25 cellular contexts compared by ENCODE assay signal in genomic region chrX:55253528-55253927, GRCh38. TPM values are rescaled to one million over a fixed set of nuclear protein-coding genes. Genes with fewer than 3 reads are reported as not detected.
A peak's percentile ranks its signal among the peaks of the same experiment; 100 is the strongest.
DNase-seq lines count a peak whose midpoint lies in the region; ATAC-seq, FAIRE-seq and TF ChIP-seq lines count a peak whose summit lies in the region.
"Had no signal": no experiment of that assay in that cellular context is flagged by ENCODE, and none has a peak within 500 bp of the region (broad histone marks: within the 10 kb centered on the region; RNA-seq: fewer than 3 reads in every experiment).

No MANE protein-coding gene starts in this region.

- FAIRE-seq in HepG2 (lab: Jason Lieb, UNC), result no peak
- no peak for FAIRE-seq in bronchial epithelial cell (lab: Jason Lieb, UNC)
- FAIRE-seq in frontal cortex (lab: Jason Lieb, UNC), result peak; percentile 10
- no peak for FAIRE-seq in GM12892 (lab: Jason Lieb, UNC)
- FAIRE-seq: A204.1, H1 had no signal

- H3K27ac ChIP-seq in HepG2 (ENCODE audit: extremely low read length, insufficient read depth, low read length), result no peak overlapping the region
- H3K27ac ChIP-seq in right lobe of liver, result no peak overlapping the region
- H3K27ac ChIP-seq in colonic mucosa, result no peak overlapping the region
- H3K27ac ChIP-seq: 22Rv1; BLaER1 treated with 17β-estradiol and CSF1 and Interleukin-3, amounts not matched to agents 10 nM and 100 nM; GM23248 had no signal

- no TSS peak for BruUV-seq in HepG2 (replicated peaks; lab: Mats Ljungman, UMichigan)

- in situ Hi-C loops in HepG2 (cut with HindIII; ENCODE audit: extremely low pct_ligation_motif_present, low pct_unique_long_range_greater_than_20kb), result no loop called here

- no peaks in the 10 kb centered on the region for H3K4me1 ChIP-seq in HepG2 (ENCODE audit: insufficient read depth, low read length)
- no peaks in the 10 kb centered on the region for H3K4me1 ChIP-seq in right lobe of liver
- no peaks in the 10 kb centered on the region for H3K4me1 ChIP-seq in colonic mucosa
- H3K4me1 ChIP-seq: BE2C; BLaER1 treated with 17β-estradiol and CSF1 and Interleukin-3, amounts not matched to agents 10 nM and 100 nM had no signal

- CTCF ChIA-PET in HepG2 (lab: Yijun Ruan, JAX; ENCODE audit: low intra/inter-chr PET ratio, low total read pairs), result no interaction called here

- TF ChIP-seq RAD21 in HepG2 (CRISPR knock-in tag; IDR thresholded peaks at IDR 0.05), result no peak

- no peak overlapping the region for H3K4me2 ChIP-seq in HepG2 (ENCODE audit: low read depth, low read length)
- H3K4me2 ChIP-seq: BLaER1 treated with 17β-estradiol and CSF1 and Interleukin-3, amounts not matched to agents 10 nM and 100 nM had no signal

- ATAC-seq in HepG2 (no peak), right lobe of liver (no peak)

- H3K36me3 ChIP-seq in HepG2 (replicated peaks in 1 of 2; ENCODE audit: control insufficient read depth in 1 of 2, insufficient read depth in 2 of 2, low read length in 2 of 2) (no peaks in the 10 kb centered on the region), right lobe of liver (no peaks in the 10 kb centered on the region), bronchial epithelial cell (ENCODE audit: control insufficient read depth, insufficient read depth, low read length) (no peaks in the 10 kb centered on the region), colonic mucosa (no peaks in the 10 kb centered on the region)
- H3K36me3 ChIP-seq: BE2C; BLaER1 treated with 17β-estradiol and CSF1 and Interleukin-3, amounts not matched to agents 10 nM and 100 nM had no signal

- H3K27me3 ChIP-seq in HepG2 (ENCODE audit: control insufficient read depth in 1 of 2, insufficient read depth in 2 of 2, low read length in 2 of 2) (no peaks in the 10 kb centered on the region), right lobe of liver (no peaks in the 10 kb centered on the region), bronchial epithelial cell (ENCODE audit: control insufficient read depth, insufficient read depth, low read length) (no peaks in the 10 kb centered on the region), colonic mucosa (no peaks in the 10 kb centered on the region)
- H3K27me3 ChIP-seq: BE2C had no signal

- H2AFZ ChIP-seq in HepG2 (ENCODE audit: low read length), result no peak overlapping the region
- H2AFZ ChIP-seq: GM23248 had no signal

- DNase-seq in HepG2 (ENCODE audit: low spot score) (no peak), right lobe of liver (no peak), bronchial epithelial cell (ENCODE audit: low read depth) (peak; percentile 15), frontal cortex (ENCODE audit: low spot score in 2 of 2) (no peak), colonic mucosa (no peak), GM12892 (ENCODE audit: insufficient read length) (no peak), C1 segment of cervical spinal cord (lab: John Stamatoyannopoulos, UW) (no peak)
- DNase-seq: ACHN; AML-193; BE2C; Calu3; CD4-positive, alpha-beta memory T cell; COR-L47; DMS53; DMS79 treated with DMSO at 0.1 percent for 48 hours; GF-D8; GM23248; H7; HCEC 1CT had no signal

- H3K79me2 ChIP-seq in HepG2 (ENCODE audit: insufficient read depth, low read length), result no peaks in the 10 kb centered on the region

- no peak for TF ChIP-seq CTCF in HepG2 (CRISPR knock-in tag; IDR thresholded peaks at IDR 0.05)
- TF ChIP-seq CTCF in right lobe of liver (IDR thresholded peaks at IDR 0.05), result no peak
- no peak for TF ChIP-seq CTCF in bronchial epithelial cell (IDR thresholded peaks at IDR 0.05; ENCODE audit: insufficient read depth, low read length, severe bottlenecking)
- TF ChIP-seq CTCF in colonic mucosa (IDR thresholded peaks at IDR 0.05), result no peak

- POLR2A ChIA-PET in HepG2 (lab: Yijun Ruan, JAX), result no interaction called here

- no peak for TF ChIP-seq POLR2A in HepG2 (IDR thresholded peaks at IDR 0.05; ENCODE audit: insufficient read depth in 1 of 2, low read depth in 2 of 2, low read length in 2 of 2)
- no peak for TF ChIP-seq POLR2A in right lobe of liver (IDR thresholded peaks at IDR 0.05)
- TF ChIP-seq POLR2A in GM12892 (IDR thresholded peaks at IDR 0.05; ENCODE audit: low read depth, low read length), result no peak

- H4K20me1 ChIP-seq in HepG2 (ENCODE audit: insufficient read depth, low read length), result no peaks in the 10 kb centered on the region
- H4K20me1 ChIP-seq: BLaER1 treated with 17β-estradiol and CSF1 and Interleukin-3, amounts not matched to agents 10 nM and 100 nM had no signal

- no peak for TF ChIP-seq EP300 in HepG2 (IDR thresholded peaks at IDR 0.05; ENCODE audit: low read depth in 2 of 2, low read length in 2 of 2)
- no peak for TF ChIP-seq EP300 in HepG2 (CRISPR knock-in tag; IDR thresholded peaks at IDR 0.05; ENCODE audit: borderline replicate concordance)

- H3K9me3 ChIP-seq in HepG2 (ENCODE audit: low read length) (no peaks in the 10 kb centered on the region), right lobe of liver (no peaks in the 10 kb centered on the region), colonic mucosa (no peaks in the 10 kb centered on the region)
- H3K9me3 ChIP-seq: BE2C had no signal

- intact Hi-C loops in HepG2 (cut with micrococcal nuclease; ENCODE audit: unreplicated experiment), result no loop called here
- intact Hi-C loops in right lobe of liver (cut with DNase I), result no loop called here
- intact Hi-C loops in colonic mucosa (cut with DNase I), result no loop called here

- H3K4me3 ChIP-seq in HepG2 (replicated peaks in 1 of 3; ENCODE audit: insufficient read depth in 1 of 3, low read depth in 2 of 3, low read length in 3 of 3) (no peak overlapping the region), right lobe of liver (no peak overlapping the region), bronchial epithelial cell (ENCODE audit: low read depth, low read length) (no peak overlapping the region), colonic mucosa (no peak overlapping the region)
- H3K4me3 ChIP-seq: BLaER1 treated with 17β-estradiol and CSF1 and Interleukin-3, amounts not matched to agents 10 nM and 100 nM; GM23248 had no signal

- H3K9ac ChIP-seq in HepG2 (ENCODE audit: insufficient read depth, low read depth, low read length) (no peak overlapping the region), colonic mucosa (ENCODE audit: low read depth in 2 of 2, low read length in 2 of 2) (no peak overlapping the region)
- H3K9ac ChIP-seq: BLaER1 treated with 17β-estradiol and CSF1 and Interleukin-3, amounts not matched to agents 10 nM and 100 nM; GM23248 had no signal

RNA-seq across cellular contexts. Expression of gene PAGE3, which starts 11.2 kb away (rescaled TPM):
- total RNA-seq in HepG2 (2016; rRNA removed; fragmentation: Illumina TruSeq; extraction: Trizol), result not detected in 2 replicates
- not detected in 2 replicates for total RNA-seq in HepG2 (2016; cell fraction: cytosol; rRNA removed; fragmentation: Illumina TruSeq; extraction: Trizol; ENCODE audit: low read depth)
- total RNA-seq in HepG2 (2016; cell fraction: insoluble cytoplasmic fraction; rRNA removed; fragmentation: Illumina TruSeq; extraction: Trizol), result not detected in 2 replicates
- not detected in 2 replicates for total RNA-seq in HepG2 (2016; cell fraction: membrane; rRNA removed; fragmentation: Illumina TruSeq; extraction: Trizol)
- total RNA-seq in HepG2 (2016; cell fraction: nucleus; rRNA removed; fragmentation: Illumina TruSeq; extraction: Trizol), result not detected in 2 replicates
- not detected in 2 replicates for polyA plus RNA-seq in HepG2 (2011; rRNA removed)
- polyA plus RNA-seq in HepG2 (2011; cell fraction: cytosol; rRNA removed), result not detected in 2 replicates
- not detected in 2 replicates for polyA plus RNA-seq in HepG2 (2011; cell fraction: nucleus; rRNA removed)
- not detected in 2 replicates for polyA plus RNA-seq in HepG2 (2012)
- polyA plus RNA-seq in HepG2 (2016; cell fraction: cytosol; fragmentation: Illumina TruSeq; extraction: Trizol; ENCODE audit: low read depth), result not detected in 2 replicates
- not detected in 2 replicates for polyA plus RNA-seq in HepG2 (2016; cell fraction: insoluble cytoplasmic fraction; fragmentation: Illumina TruSeq; extraction: Trizol; ENCODE audit: low read depth)
- not detected in 2 replicates for polyA plus RNA-seq in HepG2 (2016; cell fraction: membrane; fragmentation: Illumina TruSeq; extraction: Trizol; ENCODE audit: low read depth)
- polyA plus RNA-seq in HepG2 (2016; cell fraction: nucleus; fragmentation: Illumina TruSeq; extraction: Trizol; ENCODE audit: insufficient read depth, low read depth), result not detected in 2 replicates
- polyA minus RNA-seq in HepG2 (2011; rRNA and poly(A)+ RNA removed; ENCODE audit: low replicate concordance), result not detected in 2 replicates
- not detected in 2 replicates for polyA minus RNA-seq in HepG2 (2011; cell fraction: cytosol; rRNA and poly(A)+ RNA removed)
- polyA minus RNA-seq in HepG2 (2011; cell fraction: nucleus; rRNA and poly(A)+ RNA removed), result not detected in 2 replicates
- total RNA-seq in right lobe of liver, result not detected
- not detected in 2 replicates for total RNA-seq in bronchial epithelial cell
- total RNA-seq in frontal cortex, result not detected
- total RNA-seq in colonic mucosa, result not detected
- polyA plus RNA-seq in GM12892 (2012; ENCODE audit: missing spikeins), result not detected
- total RNA-seq: Calu3; CD4-positive, alpha-beta memory T cell; Daoy; G401; GM23248; H1; H7 had no signal
- polyA plus RNA-seq: CD4-positive, alpha-beta memory T cell; GM23248; H1 had no signal

RNA-seq across cellular contexts. Expression of gene PAGE5, which starts 33.4 kb away (rescaled TPM):
- not detected in 2 replicates for total RNA-seq in HepG2 (2016; rRNA removed; fragmentation: Illumina TruSeq; extraction: Trizol)
- total RNA-seq in HepG2 (2016; cell fraction: cytosol; rRNA removed; fragmentation: Illumina TruSeq; extraction: Trizol; ENCODE audit: low read depth), result not detected in 2 replicates
- not detected in 2 replicates for total RNA-seq in HepG2 (2016; cell fraction: insoluble cytoplasmic fraction; rRNA removed; fragmentation: Illumina TruSeq; extraction: Trizol)
- total RNA-seq in HepG2 (2016; cell fraction: membrane; rRNA removed; fragmentation: Illumina TruSeq; extraction: Trizol), result not detected in 2 replicates
- not detected in 2 replicates for total RNA-seq in HepG2 (2016; cell fraction: nucleus; rRNA removed; fragmentation: Illumina TruSeq; extraction: Trizol)
- not detected in 2 replicates for polyA plus RNA-seq in HepG2 (2011; rRNA removed)
- not detected in 2 replicates for polyA plus RNA-seq in HepG2 (2011; cell fraction: cytosol; rRNA removed)
- not detected in 2 replicates for polyA plus RNA-seq in HepG2 (2011; cell fraction: nucleus; rRNA removed)
- not detected in 2 replicates for polyA plus RNA-seq in HepG2 (2012)
- not detected in 2 replicates for polyA plus RNA-seq in HepG2 (2016; cell fraction: cytosol; fragmentation: Illumina TruSeq; extraction: Trizol; ENCODE audit: low read depth)
- polyA plus RNA-seq in HepG2 (2016; cell fraction: insoluble cytoplasmic fraction; fragmentation: Illumina TruSeq; extraction: Trizol; ENCODE audit: low read depth), result not detected in 2 replicates
- not detected in 2 replicates for polyA plus RNA-seq in HepG2 (2016; cell fraction: membrane; fragmentation: Illumina TruSeq; extraction: Trizol; ENCODE audit: low read depth)
- not detected in 2 replicates for polyA plus RNA-seq in HepG2 (2016; cell fraction: nucleus; fragmentation: Illumina TruSeq; extraction: Trizol; ENCODE audit: insufficient read depth, low read depth)
- not detected in 2 replicates for polyA minus RNA-seq in HepG2 (2011; rRNA and poly(A)+ RNA removed; ENCODE audit: low replicate concordance)
- not detected in 2 replicates for polyA minus RNA-seq in HepG2 (2011; cell fraction: cytosol; rRNA and poly(A)+ RNA removed)
- not detected in 2 replicates for polyA minus RNA-seq in HepG2 (2011; cell fraction: nucleus; rRNA and poly(A)+ RNA removed)
- total RNA-seq in right lobe of liver, result under 1 TPM in 1 of 6 experiments, not detected in 5; 0.46 TPM
- total RNA-seq in bronchial epithelial cell, result not detected in 2 replicates
- total RNA-seq in frontal cortex, result not detected
- total RNA-seq in colonic mucosa, result not detected
- polyA plus RNA-seq in GM12892 (2012; ENCODE audit: missing spikeins), result not detected
- total RNA-seq: Calu3, G401, GM23248, H1, H7 had no signal
- polyA plus RNA-seq: GM23248, H1 had no signal
